In the genomic region with DNA sequence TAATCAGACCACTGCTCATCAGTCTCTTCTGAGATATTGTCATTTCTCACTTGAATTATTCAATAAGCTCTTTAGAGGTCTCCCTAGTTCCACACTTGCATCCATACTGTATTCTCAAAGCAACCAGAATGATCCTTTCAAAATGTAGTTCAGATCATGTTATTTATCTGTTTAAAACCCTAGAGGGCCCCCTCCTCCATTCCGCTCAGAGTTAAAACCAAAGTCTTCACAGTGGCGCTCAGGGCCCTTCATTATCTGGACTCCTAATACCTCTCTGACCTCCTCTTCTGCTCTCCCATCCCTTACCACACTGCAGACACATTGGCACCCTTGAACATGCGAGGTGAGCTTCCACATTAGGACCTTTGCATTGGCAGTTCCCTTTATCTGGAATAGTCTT, we compare ENCODE assay signal across 2 cellular contexts.
TF ChIP-seq lines count a peak whose summit lies in the region.

No MANE protein-coding gene starts in this region.

TF ChIP-seq in HCT116, 20 proteins besides CTCF, POLR2A, EP300 and RAD21:
- TF ChIP-seq ZFX (IDR thresholded peaks at IDR 0.05): no peak
- TF ChIP-seq EZH2phosphoT487 (IDR thresholded peaks at IDR 0.05; ENCODE audit: borderline replicate concordance): no peak
- no peak for TF ChIP-seq YY1 (IDR thresholded peaks at IDR 0.05; ENCODE audit: extremely low read depth, insufficient replicate concordance, low read depth, low read length)
- TF ChIP-seq EZH2 (IDR thresholded peaks at IDR 0.05): no peak

TF ChIP-seq in H1, 55 proteins besides CTCF, POLR2A, EP300 and RAD21:
- no peak for TF ChIP-seq ZNF274 (IDR thresholded peaks at IDR 0.05; ENCODE audit: borderline replicate concordance, extremely low read depth, low read length)
- no peak for TF ChIP-seq RXRA (IDR thresholded peaks at IDR 0.05; ENCODE audit: insufficient read depth, low read depth, low read length)
- no peak for TF ChIP-seq CHD1 (IDR thresholded peaks at IDR 0.05; ENCODE audit: low read depth, low read length)
- TF ChIP-seq BRCA1 (IDR thresholded peaks at IDR 0.05; ENCODE audit: low read depth, low read length): no peak
- no peak for TF ChIP-seq CBX8 (IDR thresholded peaks at IDR 0.05; ENCODE audit: borderline replicate concordance, low read depth, low read length)
- no peak for TF ChIP-seq EZH2 (IDR thresholded peaks at IDR 0.05; ENCODE audit: low read depth, low read length, severe bottlenecking)
- TF ChIP-seq JUND (IDR thresholded peaks at IDR 0.05; ENCODE audit: low read length): no peak
- no peak for TF ChIP-seq SP4 (IDR thresholded peaks at IDR 0.05; ENCODE audit: low read length)
- no peak for TF ChIP-seq RBBP5 (IDR thresholded peaks at IDR 0.05; ENCODE audit: borderline replicate concordance, low read depth, low read length)
- no peak for TF ChIP-seq SIRT6 (IDR thresholded peaks at IDR 0.05; ENCODE audit: low read length)
- TF ChIP-seq BACH1 (IDR thresholded peaks at IDR 0.05; ENCODE audit: low read length): no peak
- no peak for TF ChIP-seq YY1 (IDR thresholded peaks at IDR 0.05; ENCODE audit: low read depth, low read length)
- no peak for TF ChIP-seq FOSL1 (IDR thresholded peaks at IDR 0.05; ENCODE audit: insufficient read depth, low read depth, low read length)
- no peak for TF ChIP-seq NANOG (IDR thresholded peaks at IDR 0.05; ENCODE audit: insufficient read depth, low read depth, low read length, poor library complexity, severe bottlenecking)
- TF ChIP-seq, protein P1, sequence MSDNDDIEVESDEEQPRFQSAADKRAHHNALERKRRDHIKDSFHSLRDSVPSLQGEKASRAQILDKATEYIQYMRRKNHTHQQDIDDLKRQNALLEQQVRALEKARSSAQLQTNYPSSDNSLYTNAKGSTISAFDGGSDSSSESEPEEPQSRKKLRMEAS (IDR thresholded peaks at IDR 0.05): no peak
- TF ChIP-seq TBP (IDR thresholded peaks at IDR 0.05; ENCODE audit: low read depth, low read length): no peak
